Comparison of ENCODE assay signal across 8 cellular contexts in genomic region chr20:59005523-59006166, GRCh38. TPM values are rescaled to one million over a fixed set of nuclear protein-coding genes. Genes with fewer than 3 reads are reported as not detected.
DNase-seq lines count a peak whose midpoint lies in the region; ATAC-seq and TF ChIP-seq lines count a peak whose summit lies in the region.

No MANE protein-coding gene starts in this region.

- H3K27me3 Mint-ChIP-seq in neural progenitor cell (ENCODE audit: insufficient read depth, low read depth) = peaks cover 9% of the 10 kb centered on the region

- H3K4me3 ChIP-seq in MM.1S (ENCODE audit: low read length) (peak overlapping the region; percentile 67; the same call in 1 of the 2 replicates), duodenal mucosa (ENCODE audit: low read depth in 1 of 2, low read length in 2 of 2) (peak overlapping the region; percentile 84 to 89), neural progenitor cell (no peak overlapping the region)

- H3K4me1 ChIP-seq in MM.1S (ENCODE audit: low read length) = peaks cover 33% of the 10 kb centered on the region
- peaks cover 49 to 56% of the 10 kb centered on the region in 2 donors for H3K4me1 ChIP-seq in duodenal mucosa (ENCODE audit: control insufficient read depth in 1 of 2, insufficient read depth in 2 of 2, low read length in 2 of 2)
- H3K4me1 ChIP-seq in neural progenitor cell = peaks cover 4% of the 10 kb centered on the region

- H3F3A ChIP-seq in MM.1S (ENCODE audit: insufficient read depth, low read length) = peaks cover 23% of the 10 kb centered on the region
- H3F3A ChIP-seq in neural progenitor cell (ENCODE audit: low read depth) = no peaks in the 10 kb centered on the region

- no peak for ATAC-seq in GM21825 (IDR thresholded peaks at IDR 0.05; ENCODE audit: unreplicated experiment)
- no peak for ATAC-seq in GM21367 (IDR thresholded peaks at IDR 0.05; ENCODE audit: unreplicated experiment)

- H3K36me3 ChIP-seq in MM.1S (replicated peaks; ENCODE audit: insufficient read depth, low read length) = no peaks in the 10 kb centered on the region
- peaks cover 13 to 35% of the 10 kb centered on the region in 2 donors for H3K36me3 ChIP-seq in duodenal mucosa (ENCODE audit: control insufficient read depth in 1 of 2, insufficient read depth in 2 of 2, low read length in 2 of 2)
- no peaks in the 10 kb centered on the region for H3K36me3 ChIP-seq in neural progenitor cell

- no peaks in the 10 kb centered on the region for H3K9me2 ChIP-seq in MM.1S (replicated peaks; ENCODE audit: insufficient read depth, low read length)

- H3K79me2 ChIP-seq in MM.1S (ENCODE audit: low read length) (no peaks in the 10 kb centered on the region), neural progenitor cell (ENCODE audit: low read depth) (no peaks in the 10 kb centered on the region)

- TF ChIP-seq CTCF in MM.1S (IDR thresholded peaks at IDR 0.05; ENCODE audit: low read length) = no peak
- TF ChIP-seq CTCF in neural progenitor cell (IDR thresholded peaks at IDR 0.05) = no peak

- peaks cover 28% of the 10 kb centered on the region for H3K4me1 Mint-ChIP-seq in neural progenitor cell

- H3K27ac ChIP-seq in MM.1S (ENCODE audit: low read length) (peak overlapping the region; percentile 58; the same call in 1 of the 2 replicates), duodenal mucosa (ENCODE audit: low read depth, low read length) (peak overlapping the region; percentile 80), neural progenitor cell (no peak overlapping the region)

- H3K9me3 ChIP-seq in MM.1S (replicated peaks; ENCODE audit: insufficient read depth, low read length) (no peaks in the 10 kb centered on the region), duodenal mucosa (ENCODE audit: control insufficient read depth in 1 of 2, low read length in 2 of 2) (no peaks in the 10 kb centered on the region), neural progenitor cell (ENCODE audit: low read depth) (no peaks in the 10 kb centered on the region)

- H3K4me2 ChIP-seq in MM.1S (ENCODE audit: low read depth, low read length) (peak overlapping the region; percentile 96), neural progenitor cell (peak overlapping the region; percentile 88)

- H4K20me1 ChIP-seq in MM.1S (ENCODE audit: insufficient read depth, low read length) (no peaks in the 10 kb centered on the region), neural progenitor cell (ENCODE audit: low read depth) (peaks cover 6% of the 10 kb centered on the region)

- no peak overlapping the region for H3K27ac Mint-ChIP-seq in neural progenitor cell

- H3K4me3 Mint-ChIP-seq in neural progenitor cell = peak overlapping the region; percentile 41

- no peaks in the 10 kb centered on the region for H3K9me3 Mint-ChIP-seq in neural progenitor cell

- H3K9ac ChIP-seq in MM.1S (ENCODE audit: low read length) (no peak overlapping the region), duodenal mucosa (ENCODE audit: low read depth in 1 of 2, low read length in 2 of 2) (peak overlapping the region; percentile 95 to 96), neural progenitor cell (no peak overlapping the region)

- DNase-seq in CD1c-positive myeloid dendritic cell (ENCODE audit: extremely low spot score) (peak; percentile 24), MM.1S (no peak), neural progenitor cell (ENCODE audit: low spot score) (no peak), HCEC 1CT (no peak), hypothalamus (lab: John Stamatoyannopoulos, UW) (no peak)

- H3K36me3 Mint-ChIP-seq in neural progenitor cell = peaks cover 5% of the 10 kb centered on the region

- H3K27me3 ChIP-seq in MM.1S (replicated peaks; ENCODE audit: insufficient read depth, low read length) = no peaks in the 10 kb centered on the region
- no peaks in the 10 kb centered on the region for H3K27me3 ChIP-seq in duodenal mucosa (ENCODE audit: control insufficient read depth in 1 of 2, insufficient read depth in 2 of 2, low read length in 2 of 2)
- peaks cover 11% of the 10 kb centered on the region for H3K27me3 ChIP-seq in neural progenitor cell

- H2AFZ ChIP-seq in MM.1S (ENCODE audit: low read length) (no peak overlapping the region), neural progenitor cell (replicated peaks) (no peak overlapping the region)

RNA-seq across cellular contexts. Expression of gene CTSZ, which starts 1.4 kb away (rescaled TPM):
- 34.2 and 52.5 TPM in 2 replicates for total RNA-seq in neural progenitor cell (ENCODE audit: low replicate concordance)

RNA-seq across cellular contexts. Expression of gene TUBB1, which starts 13.6 kb away (rescaled TPM):
- not detected in 2 replicates for total RNA-seq in neural progenitor cell (ENCODE audit: low replicate concordance)

RNA-seq across cellular contexts. Expression of gene NELFCD, which starts 24.6 kb away (rescaled TPM):
- total RNA-seq in neural progenitor cell (ENCODE audit: low replicate concordance) = 58.9 and 59.2 TPM in 2 replicates

RNA-seq across cellular contexts. Expression of gene ATP5F1E, which starts 26.5 kb away (rescaled TPM):
- total RNA-seq in neural progenitor cell (ENCODE audit: low replicate concordance) = 24.3 and 29.7 TPM in 2 replicates

RNA-seq across cellular contexts. Expression of gene PRELID3B, which starts 36.9 kb away (rescaled TPM):
- total RNA-seq in neural progenitor cell (ENCODE audit: low replicate concordance) = 41.3 and 78.8 TPM in 2 replicates

Comparison
In these comparisons a context has a peak if more than half of its experiments do, and no peak if none do; other contexts are left out.
1. H3K9ac ChIP-seq: peak in duodenal mucosa (2 of 2); none in MM.1S (single experiment) and neural progenitor cell (single experiment).